21 cellular contexts compared by ENCODE assay signal in genomic region chr10:75538144-75538543, GRCh38.
DNase-seq lines count a peak whose midpoint lies in the region; ATAC-seq and TF ChIP-seq lines count a peak whose summit lies in the region.
"Had no signal": no experiment of that assay in that cellular context is flagged by ENCODE, and none has a peak within 500 bp of the region (broad histone marks: within the 10 kb centered on the region; RNA-seq: fewer than 3 reads in every experiment).

No MANE protein-coding gene starts in this region.

- TF ChIP-seq CTCF in GM23338 (conservative IDR thresholded peaks at IDR 0.05; ENCODE audit: low read depth in 2 of 2) (no peak), stomach (IDR thresholded peaks at IDR 0.05) (no peak)

- TF ChIP-seq POLR2A in stomach (IDR thresholded peaks at IDR 0.05), result no peak

- TF ChIP-seq EP300 in stomach (IDR thresholded peaks at IDR 0.05), result no peak

- H3K27ac ChIP-seq in GM23338 (ENCODE audit: low read depth) (no peak overlapping the region), iPS-18a (ENCODE audit: low read length) (no peak overlapping the region), caudate nucleus (ENCODE audit: low read depth, low read length) (no peak overlapping the region), stomach (no peak overlapping the region)
- H3K27ac ChIP-seq: BLaER1 treated with 17β-estradiol and CSF1 and Interleukin-3, amounts not matched to agents 10 nM and 100 nM; Peyer's patch had no signal

- intact Hi-C loops in stomach (cut with DNase I; ENCODE audit: low total_unique reads), result no loop called here

- no peak overlapping the region for H3K9ac ChIP-seq in NT2/D1 (ENCODE audit: insufficient read length, low read depth)
- no peak overlapping the region for H3K9ac ChIP-seq in iPS-18a (ENCODE audit: low read length)
- H3K9ac ChIP-seq: BLaER1 treated with 17β-estradiol and CSF1 and Interleukin-3, amounts not matched to agents 10 nM and 100 nM had no signal

- H3K79me2 ChIP-seq in GM23338 (replicated peaks; ENCODE audit: insufficient read depth), result no peaks in the 10 kb centered on the region

- H3K4me2 ChIP-seq in GM23338, result peak overlapping the region; percentile 46
- H3K4me2 ChIP-seq: BLaER1 treated with 17β-estradiol and CSF1 and Interleukin-3, amounts not matched to agents 10 nM and 100 nM had no signal

- no peaks in the 10 kb centered on the region for H3K9me3 ChIP-seq in NT2/D1 (ENCODE audit: insufficient read depth, low read length)
- H3K9me3 ChIP-seq in iPS-18a (ENCODE audit: control insufficient read depth, low read depth, low read length), result no peaks in the 10 kb centered on the region
- no peaks in the 10 kb centered on the region for H3K9me3 ChIP-seq in stomach
- H3K9me3 ChIP-seq: BLaER1 treated with 17β-estradiol and CSF1 and Interleukin-3, amounts not matched to agents 10 nM and 100 nM; Caco-2; Peyer's patch had no signal

- no peaks in the 10 kb centered on the region for H3F3A ChIP-seq in GM23338 (replicated peaks; ENCODE audit: low read depth)

- peaks cover 9% of the 10 kb centered on the region for H3K27me3 Mint-ChIP-seq in GM23338 (ENCODE audit: insufficient read depth, low read depth, poor library complexity)

- H2AFZ ChIP-seq in GM23338, result no peak overlapping the region

- H3K36me3 ChIP-seq in GM23338 (ENCODE audit: insufficient read depth), result no peaks in the 10 kb centered on the region
- no peaks in the 10 kb centered on the region for H3K36me3 ChIP-seq in NT2/D1 (ENCODE audit: insufficient read depth, insufficient read length, low read length)
- no peaks in the 10 kb centered on the region for H3K36me3 ChIP-seq in iPS-18a (ENCODE audit: control insufficient read depth, low read depth, low read length)
- H3K36me3 ChIP-seq in stomach, result no peaks in the 10 kb centered on the region
- H3K36me3 ChIP-seq: BLaER1 treated with 17β-estradiol and CSF1 and Interleukin-3, amounts not matched to agents 10 nM and 100 nM; Peyer's patch had no signal

- no peak overlapping the region; the same call in 2 of the 3 replicates for H3K4me3 Mint-ChIP-seq in GM23338
- H3K4me3 Mint-ChIP-seq: CD4-positive, alpha-beta memory T cell had no signal

- WGBS in stomach, 5 donors, result 85 to 91% (median 86%) methylated on average over 8 of the region's 8 CpGs

- DNase-seq in NCI-H146 (lab: John Stamatoyannopoulos, UW), result peak; percentile 17
- no peak for DNase-seq in NCI-H146 treated with DMSO at 0.1 percent for 48 hours (lab: John Stamatoyannopoulos, UW; ENCODE audit: unreplicated experiment)
- peak; percentile 71 for DNase-seq in GM23338 (ENCODE audit: low spot score)
- peak; percentile 55 for DNase-seq in NT2/D1 (ENCODE audit: low read depth, low spot score)
- DNase-seq in middle frontal gyrus (ENCODE audit: extremely low spot score, low spot score), result no peak
- no peak for DNase-seq in caudate nucleus (lab: John Stamatoyannopoulos, UW)
- no peak for DNase-seq in stomach
- DNase-seq: 8988T; Caco-2; CD4-positive, alpha-beta memory T cell; DMS 273 treated with DMSO at 0.1 percent for 48 hours; DMS79 treated with DMSO at 0.1 percent for 48 hours; Karpas-422; NCI-H2081; NCI-H345; NCI-H526; Peyer's patch had no signal

- peaks cover 64% of the 10 kb centered on the region for H3K4me1 Mint-ChIP-seq in GM23338
- H3K4me1 Mint-ChIP-seq: CD4-positive, alpha-beta memory T cell had no signal

- peaks cover 50% of the 10 kb centered on the region for H3K4me1 ChIP-seq in GM23338 (ENCODE audit: insufficient read depth)
- H3K4me1 ChIP-seq in NT2/D1 (ENCODE audit: insufficient read depth, insufficient read length), result peaks cover 3% of the 10 kb centered on the region
- H3K4me1 ChIP-seq in iPS-18a (ENCODE audit: control insufficient read depth, low read depth, low read length), result peaks cover 51% of the 10 kb centered on the region
- H3K4me1 ChIP-seq in stomach, result peaks cover 0 to 19% (median 3%) of the 10 kb centered on the region in 4 donors
- H3K4me1 ChIP-seq: Caco-2, Peyer's patch had no signal

- no peak overlapping the region for H3K27ac Mint-ChIP-seq in GM23338
- H3K27ac Mint-ChIP-seq: CD4-positive, alpha-beta memory T cell had no signal

- no peak overlapping the region for H3K4me3 ChIP-seq in GM23338
- H3K4me3 ChIP-seq in NT2/D1 (ENCODE audit: insufficient read length, low read depth), result no peak overlapping the region
- H3K4me3 ChIP-seq in iPS-18a (ENCODE audit: low read length), result peak overlapping the region; percentile 4
- no peak overlapping the region for H3K4me3 ChIP-seq in stomach
- H3K4me3 ChIP-seq: BLaER1 treated with 17β-estradiol and CSF1 and Interleukin-3, amounts not matched to agents 10 nM and 100 nM; GM12878; Peyer's patch had no signal

- no peaks in the 10 kb centered on the region for H4K20me1 ChIP-seq in GM23338 (replicated peaks; ENCODE audit: insufficient read depth)
- H4K20me1 ChIP-seq: BLaER1 treated with 17β-estradiol and CSF1 and Interleukin-3, amounts not matched to agents 10 nM and 100 nM had no signal

- peak; percentile 86 for ATAC-seq in GM23338
- ATAC-seq: GM12878, SK-N-SH treated with all-trans-retinoic acid at 6 μM for 48 hours had no signal

- no peaks in the 10 kb centered on the region for H3K9me2 ChIP-seq in GM23338 (ENCODE audit: insufficient read depth)

- H3K36me3 Mint-ChIP-seq in GM23338 (ENCODE audit: low read depth), result peaks cover 3% of the 10 kb centered on the region; the same call in 2 of the 3 replicates
- H3K36me3 Mint-ChIP-seq: CD4-positive, alpha-beta memory T cell had no signal

- H3K9me3 Mint-ChIP-seq in GM23338, result no peaks in the 10 kb centered on the region; the same call in 2 of the 3 replicates

- H3K27me3 ChIP-seq in GM23338 (ENCODE audit: insufficient read depth) (no peaks in the 10 kb centered on the region), NT2/D1 (ENCODE audit: insufficient read depth, insufficient read length) (peaks cover 17% of the 10 kb centered on the region), iPS-18a (ENCODE audit: control insufficient read depth, insufficient read depth, low read length) (no peaks in the 10 kb centered on the region), stomach (no peaks in the 10 kb centered on the region)
- H3K27me3 ChIP-seq: BLaER1 treated with 17β-estradiol and CSF1 and Interleukin-3, amounts not matched to agents 10 nM and 100 nM; Peyer's patch had no signal

TF ChIP-seq in GM23338, 12 proteins besides CTCF, POLR2A, EP300 and RAD21 (continues in another document):
- no peak for TF ChIP-seq EZH2phosphoT487 (IDR thresholded peaks at IDR 0.05; ENCODE audit: unreplicated experiment)
- TF ChIP-seq POLR2AphosphoS5 (IDR thresholded peaks at IDR 0.05; ENCODE audit: low read depth), result no peak
- TF ChIP-seq JUNB (IDR thresholded peaks at IDR 0.05; ENCODE audit: unreplicated experiment), result no peak
- TF ChIP-seq ZNF331 (CRISPR knock-in tag; IDR thresholded peaks at IDR 0.05; ENCODE audit: low read depth), result no peak
- no peak for TF ChIP-seq STAT1 (IDR thresholded peaks at IDR 0.05; ENCODE audit: unreplicated experiment)
- TF ChIP-seq CREB1 (CRISPR knock-in tag; IDR thresholded peaks at IDR 0.05; ENCODE audit: low read depth), result no peak

Comparison
In these comparisons a context has a peak if more than half of its experiments do, and no peak if none do; other contexts are left out.
1. DNase-seq: peak in NCI-H146 (single experiment), GM23338 (single experiment) and NT2/D1 (single experiment); none in NCI-H146 treated with DMSO at 0.1 percent for 48 hours (single experiment), middle frontal gyrus (single experiment), caudate nucleus (0 of 61) and stomach (single experiment).